ENCODE assay signal across 23 cellular contexts in genomic region chr11:23124249-23124648, GRCh38.
DNase-seq lines count a peak whose midpoint lies in the region; ATAC-seq, FAIRE-seq and TF ChIP-seq lines count a peak whose summit lies in the region.
"Had no signal": no experiment of that assay in that cellular context is flagged by ENCODE, and none has a peak within 500 bp of the region (broad histone marks: within the 10 kb centered on the region; RNA-seq: fewer than 3 reads in every experiment).

No MANE protein-coding gene starts in this region.

- POLR2A ChIA-PET in PC-3 (lab: Charles Lee; ENCODE audit: unreplicated experiment): no interaction called here

- no peaks in the 10 kb centered on the region for H4K20me1 ChIP-seq in PC-3 (ENCODE audit: low read length)
- H4K20me1 ChIP-seq in smooth muscle cell (ENCODE audit: low read depth): no peaks in the 10 kb centered on the region
- H4K20me1 ChIP-seq in MM.1S (ENCODE audit: insufficient read depth, low read length): no peaks in the 10 kb centered on the region

- ATAC-seq in PC-3: no peak
- ATAC-seq: Panc1 had no signal

- no TSS peak for BruUV-seq in Calu3 (replicated peaks; lab: Mats Ljungman, UMichigan)
- no TSS peak for BruUV-seq in PC-3 (replicated peaks; lab: Mats Ljungman, UMichigan)

- peaks cover 4% of the 10 kb centered on the region for H3K9me3 Mint-ChIP-seq in Calu3 (ENCODE audit: low read depth, unreplicated experiment)
- H3K9me3 Mint-ChIP-seq: T-helper 1 cell treated with Interleukin-12 subunit alpha and Interleukin-12 subunit beta and Interleukin-4 antibody, amounts not matched to agents 30 μg/mL and 1 μg/mL, for 36 hours had no signal

- CTCF ChIA-PET in Calu3 (lab: Charles Lee): no interaction called here
- CTCF ChIA-PET in PC-3 (lab: Charles Lee): no interaction called here

- intact Hi-C loops in Calu3 (cut with micrococcal nuclease; ENCODE audit: unreplicated experiment) (no loop called here), PC-3 (cut with micrococcal nuclease) (loop anchor here (10.0 kb wide), 1 partner anchor 191 kb away; no protein-coding TSS in a partner anchor)

- H3K4me2 ChIP-seq in PC-3 (ENCODE audit: low read length) (no peak overlapping the region), smooth muscle cell (no peak overlapping the region), MM.1S (ENCODE audit: low read depth, low read length) (no peak overlapping the region)

- H3K27me3 ChIP-seq in PC-3 (ENCODE audit: low read length) (no peaks in the 10 kb centered on the region), smooth muscle cell (ENCODE audit: low read depth) (no peaks in the 10 kb centered on the region), MM.1S (replicated peaks; ENCODE audit: insufficient read depth, low read length) (no peaks in the 10 kb centered on the region)
- H3K27me3 ChIP-seq: SJSA1 had no signal

- no peak for TF ChIP-seq POLR2A in H54 (IDR thresholded peaks at IDR 0.05; ENCODE audit: low read depth, low read length)

- H3K4me3 ChIP-seq in PC-3 (ENCODE audit: low read length) (no peak overlapping the region), cardiac fibroblast (replicated peaks in 1 of 2; ENCODE audit: low read depth in 2 of 2, low read length in 2 of 2) (no peak overlapping the region), smooth muscle cell (no peak overlapping the region), MM.1S (ENCODE audit: low read length) (no peak overlapping the region)
- H3K4me3 ChIP-seq: SJSA1 had no signal

- H3K27me3 Mint-ChIP-seq in Calu3 (ENCODE audit: unreplicated experiment): no peaks in the 10 kb centered on the region
- H3K27me3 Mint-ChIP-seq: CD4-positive, CD25-positive, alpha-beta regulatory T cell had no signal

- DNase-seq in Calu3: no peak
- DNase-seq in PC-3: peak; percentile 34
- DNase-seq in cardiac fibroblast (ENCODE audit: low read depth in 2 of 2): peak; percentile 5 to 9
- no peak for DNase-seq in smooth muscle cell (lab: John Stamatoyannopoulos, UW; ENCODE audit: unreplicated experiment)
- no peak for DNase-seq in MM.1S
- no peak for DNase-seq in GM19240 (ENCODE audit: insufficient read length, low spot score)
- DNase-seq in H54 (ENCODE audit: insufficient read length, low spot score): no peak
- DNase-seq: CD4-positive, CD25-positive, alpha-beta regulatory T cell; DND-41; GOT3; Kasumi-1; NCI-H1092; NCI-H1436 treated with DMSO at 0.1 percent for 48 hours; NCI-H1930; NCI-H226; NCI-H510A treated with DMSO at 0.1 percent for 48 hours; NCI-H774; NK-92 treated with Interleukin-12 subunit alpha and Interleukin-12 subunit beta, amount 100 ng/mL, for 24 hours had no signal

- no peak for TF ChIP-seq CTCF in Calu3 (IDR thresholded peaks at IDR 0.05; ENCODE audit: unreplicated experiment)
- TF ChIP-seq CTCF in PC-3 (conservative IDR thresholded peaks at IDR 0.05; ENCODE audit: low read depth, low read length): no peak
- TF ChIP-seq CTCF in cardiac fibroblast (IDR thresholded peaks at IDR 0.05; ENCODE audit: low read depth, low read length): no peak
- no peak for TF ChIP-seq CTCF in smooth muscle cell (IDR thresholded peaks at IDR 0.05; ENCODE audit: borderline replicate concordance, insufficient read depth, poor library complexity, severe bottlenecking)
- TF ChIP-seq CTCF in MM.1S (IDR thresholded peaks at IDR 0.05; ENCODE audit: low read length): no peak

- H3K36me3 Mint-ChIP-seq in Calu3 (ENCODE audit: insufficient read depth, unreplicated experiment): no peaks in the 10 kb centered on the region
- H3K36me3 Mint-ChIP-seq: CD4-positive, CD25-positive, alpha-beta regulatory T cell had no signal

- FAIRE-seq in H54 (lab: Jason Lieb, UNC): no peak
- FAIRE-seq: G401.6, GM12892 had no signal

- H3K27ac ChIP-seq in PC-3 (ENCODE audit: low read length): peak overlapping the region; percentile 56
- H3K27ac ChIP-seq in smooth muscle cell (ENCODE audit: low read depth): peak overlapping the region; percentile 52
- no peak overlapping the region for H3K27ac ChIP-seq in MM.1S (ENCODE audit: low read length)
- H3K27ac ChIP-seq: SJSA1 had no signal

- H3K4me3 Mint-ChIP-seq in Calu3 (ENCODE audit: low read depth, unreplicated experiment): no peak overlapping the region
- H3K4me3 Mint-ChIP-seq: CD4-positive, CD25-positive, alpha-beta regulatory T cell; T-helper 1 cell treated with Interleukin-12 subunit alpha and Interleukin-12 subunit beta and Interleukin-4 antibody, amounts not matched to agents 30 μg/mL and 1 μg/mL, for 36 hours had no signal

- peaks cover 14% of the 10 kb centered on the region for H3K4me1 Mint-ChIP-seq in Calu3 (ENCODE audit: low read depth, unreplicated experiment)
- H3K4me1 Mint-ChIP-seq: CD4-positive, CD25-positive, alpha-beta regulatory T cell had no signal

- H3K27ac Mint-ChIP-seq in Calu3 (ENCODE audit: unreplicated experiment): peak overlapping the region; percentile 40
- H3K27ac Mint-ChIP-seq: CD4-positive, CD25-positive, alpha-beta regulatory T cell; T-helper 1 cell treated with Interleukin-12 subunit alpha and Interleukin-12 subunit beta and Interleukin-4 antibody, amounts not matched to agents 30 μg/mL and 1 μg/mL, for 36 hours had no signal

- H3K9me2 ChIP-seq in PC-3 (replicated peaks; ENCODE audit: low read length) (no peaks in the 10 kb centered on the region), MM.1S (replicated peaks; ENCODE audit: insufficient read depth, low read length) (no peaks in the 10 kb centered on the region)

- H3F3A ChIP-seq in PC-3 (ENCODE audit: low read length, unreplicated experiment) (no peaks in the 10 kb centered on the region), smooth muscle cell (ENCODE audit: low read depth) (no peaks in the 10 kb centered on the region), MM.1S (ENCODE audit: insufficient read depth, low read length) (no peaks in the 10 kb centered on the region)

- no peaks in the 10 kb centered on the region for H3K36me3 ChIP-seq in PC-3 (ENCODE audit: low read depth, low read length)
- no peaks in the 10 kb centered on the region for H3K36me3 ChIP-seq in smooth muscle cell (ENCODE audit: low read depth)
- H3K36me3 ChIP-seq in MM.1S (replicated peaks; ENCODE audit: insufficient read depth, low read length): no peaks in the 10 kb centered on the region
- H3K36me3 ChIP-seq: SJSA1 had no signal

- H3K79me2 ChIP-seq in PC-3 (ENCODE audit: low read length): no peaks in the 10 kb centered on the region
- H3K79me2 ChIP-seq in smooth muscle cell (ENCODE audit: low read depth): no peaks in the 10 kb centered on the region
- H3K79me2 ChIP-seq in MM.1S (ENCODE audit: low read length): no peaks in the 10 kb centered on the region

- peak overlapping the region; percentile 14; the same call in 1 of the 2 replicates for H3K9ac ChIP-seq in PC-3 (ENCODE audit: low read length)
- no peak overlapping the region for H3K9ac ChIP-seq in smooth muscle cell (ENCODE audit: low read depth)
- H3K9ac ChIP-seq in MM.1S (ENCODE audit: low read length): no peak overlapping the region

- H2AFZ ChIP-seq in PC-3 (ENCODE audit: low read length) (no peak overlapping the region), smooth muscle cell (ENCODE audit: low read depth) (peak overlapping the region; percentile 31), MM.1S (ENCODE audit: low read length) (no peak overlapping the region)

- H3K9me3 ChIP-seq in PC-3 (ENCODE audit: low read length) (no peaks in the 10 kb centered on the region), smooth muscle cell (replicated peaks; ENCODE audit: low read depth) (no peaks in the 10 kb centered on the region), MM.1S (replicated peaks; ENCODE audit: insufficient read depth, low read length) (no peaks in the 10 kb centered on the region)
- H3K9me3 ChIP-seq: SJSA1 had no signal

- H3K4me1 ChIP-seq in PC-3 (ENCODE audit: insufficient read depth, low read length) (peaks cover 32% of the 10 kb centered on the region), smooth muscle cell (ENCODE audit: low read depth) (no peaks in the 10 kb centered on the region), MM.1S (ENCODE audit: low read length) (no peaks in the 10 kb centered on the region)
- H3K4me1 ChIP-seq: SJSA1 had no signal

Comparison
In these comparisons a context has a peak if more than half of its experiments do, and no peak if none do; other contexts are left out.
1. DNase-seq: peak in PC-3 (single experiment) and cardiac fibroblast (2 of 2); none in Calu3 (single experiment), smooth muscle cell (single experiment), MM.1S (single experiment), GM19240 (single experiment) and H54 (single experiment).